Comparison of ENCODE assay signal across 1 cellular context in the genomic region with DNA sequence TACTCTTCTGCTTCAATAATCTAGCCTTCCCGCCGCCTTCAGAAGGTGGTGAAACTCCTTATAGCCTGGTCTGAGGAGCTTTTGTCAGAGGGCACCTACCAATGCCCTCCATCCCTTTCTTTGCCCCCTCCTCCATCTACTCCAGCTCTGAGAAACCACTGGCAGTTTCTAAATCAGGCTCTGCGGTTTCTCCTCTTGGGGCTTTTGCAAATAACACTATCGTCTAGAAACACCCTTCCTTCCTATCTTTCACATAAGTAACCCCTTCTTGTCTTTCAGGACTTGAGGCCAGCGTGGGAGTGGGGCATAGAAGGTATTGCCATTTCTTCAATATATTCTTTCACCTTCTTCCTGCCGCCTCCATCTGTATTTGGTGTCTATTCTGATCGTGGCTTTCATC.
TF ChIP-seq lines count a peak whose summit lies in the region.

No MANE protein-coding gene starts in this region.

TF ChIP-seq in K562, 482 proteins besides CTCF, POLR2A, EP300 and RAD21 (continued from another document and continues in another):
- TF ChIP-seq, protein P1, sequence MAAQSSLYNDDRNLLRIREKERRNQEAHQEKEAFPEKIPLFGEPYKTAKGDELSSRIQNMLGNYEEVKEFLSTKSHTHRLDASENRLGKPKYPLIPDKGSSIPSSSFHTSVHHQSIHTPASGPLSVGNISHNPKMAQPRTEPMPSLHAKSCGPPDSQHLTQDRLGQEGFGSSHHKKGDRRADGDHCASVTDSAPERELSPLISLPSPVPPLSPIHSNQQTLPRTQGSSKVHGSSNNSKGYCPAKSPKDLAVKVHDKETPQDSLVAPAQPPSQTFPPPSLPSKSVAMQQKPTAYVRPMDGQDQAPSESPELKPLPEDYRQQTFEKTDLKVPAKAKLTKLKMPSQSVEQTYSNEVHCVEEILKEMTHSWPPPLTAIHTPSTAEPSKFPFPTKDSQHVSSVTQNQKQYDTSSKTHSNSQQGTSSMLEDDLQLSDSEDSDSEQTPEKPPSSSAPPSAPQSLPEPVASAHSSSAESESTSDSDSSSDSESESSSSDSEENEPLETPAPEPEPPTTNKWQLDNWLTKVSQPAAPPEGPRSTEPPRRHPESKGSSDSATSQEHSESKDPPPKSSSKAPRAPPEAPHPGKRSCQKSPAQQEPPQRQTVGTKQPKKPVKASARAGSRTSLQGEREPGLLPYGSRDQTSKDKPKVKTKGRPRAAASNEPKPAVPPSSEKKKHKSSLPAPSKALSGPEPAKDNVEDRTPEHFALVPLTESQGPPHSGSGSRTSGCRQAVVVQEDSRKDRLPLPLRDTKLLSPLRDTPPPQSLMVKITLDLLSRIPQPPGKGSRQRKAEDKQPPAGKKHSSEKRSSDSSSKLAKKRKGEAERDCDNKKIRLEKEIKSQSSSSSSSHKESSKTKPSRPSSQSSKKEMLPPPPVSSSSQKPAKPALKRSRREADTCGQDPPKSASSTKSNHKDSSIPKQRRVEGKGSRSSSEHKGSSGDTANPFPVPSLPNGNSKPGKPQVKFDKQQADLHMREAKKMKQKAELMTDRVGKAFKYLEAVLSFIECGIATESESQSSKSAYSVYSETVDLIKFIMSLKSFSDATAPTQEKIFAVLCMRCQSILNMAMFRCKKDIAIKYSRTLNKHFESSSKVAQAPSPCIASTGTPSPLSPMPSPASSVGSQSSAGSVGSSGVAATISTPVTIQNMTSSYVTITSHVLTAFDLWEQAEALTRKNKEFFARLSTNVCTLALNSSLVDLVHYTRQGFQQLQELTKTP (IDR thresholded peaks at IDR 0.05; ENCODE audit: low read depth in 1 of 2, partially characterized antibody in 2 of 2), result no peak
- TF ChIP-seq KLF16 (IDR thresholded peaks at IDR 0.05), result peak; percentile 78
- no peak for TF ChIP-seq MEIS2 (IDR thresholded peaks at IDR 0.05; ENCODE audit: partially characterized antibody)
- no peak for TF ChIP-seq CC2D1A (IDR thresholded peaks at IDR 0.05)
- TF ChIP-seq SOX6 (IDR thresholded peaks at IDR 0.05), result peak; percentile 32; the same call in 1 of the 2 replicates
- no peak for TF ChIP-seq NR2C2 (CRISPR knock-in tag; IDR thresholded peaks at IDR 0.05)
- TF ChIP-seq NR2C2 (tag; IDR thresholded peaks at IDR 0.05), result no peak
- no peak for TF ChIP-seq MTA3 (IDR thresholded peaks at IDR 0.05; ENCODE audit: borderline replicate concordance)
- no peak for TF ChIP-seq POLR3G (IDR thresholded peaks at IDR 0.05; ENCODE audit: extremely low read depth, insufficient read length, insufficient replicate concordance)
- no peak for TF ChIP-seq KLF10 (CRISPR knock-in tag; IDR thresholded peaks at IDR 0.05)
- no peak for TF ChIP-seq SAFB2 (IDR thresholded peaks at IDR 0.05; ENCODE audit: borderline replicate concordance, low read depth, low read length, severe bottlenecking)
- TF ChIP-seq FOXJ3 (CRISPR knock-in tag; IDR thresholded peaks at IDR 0.05), result no peak
- TF ChIP-seq TAF15 (IDR thresholded peaks at IDR 0.05; ENCODE audit: low read depth, low read length), result no peak
- TF ChIP-seq, protein P2, sequence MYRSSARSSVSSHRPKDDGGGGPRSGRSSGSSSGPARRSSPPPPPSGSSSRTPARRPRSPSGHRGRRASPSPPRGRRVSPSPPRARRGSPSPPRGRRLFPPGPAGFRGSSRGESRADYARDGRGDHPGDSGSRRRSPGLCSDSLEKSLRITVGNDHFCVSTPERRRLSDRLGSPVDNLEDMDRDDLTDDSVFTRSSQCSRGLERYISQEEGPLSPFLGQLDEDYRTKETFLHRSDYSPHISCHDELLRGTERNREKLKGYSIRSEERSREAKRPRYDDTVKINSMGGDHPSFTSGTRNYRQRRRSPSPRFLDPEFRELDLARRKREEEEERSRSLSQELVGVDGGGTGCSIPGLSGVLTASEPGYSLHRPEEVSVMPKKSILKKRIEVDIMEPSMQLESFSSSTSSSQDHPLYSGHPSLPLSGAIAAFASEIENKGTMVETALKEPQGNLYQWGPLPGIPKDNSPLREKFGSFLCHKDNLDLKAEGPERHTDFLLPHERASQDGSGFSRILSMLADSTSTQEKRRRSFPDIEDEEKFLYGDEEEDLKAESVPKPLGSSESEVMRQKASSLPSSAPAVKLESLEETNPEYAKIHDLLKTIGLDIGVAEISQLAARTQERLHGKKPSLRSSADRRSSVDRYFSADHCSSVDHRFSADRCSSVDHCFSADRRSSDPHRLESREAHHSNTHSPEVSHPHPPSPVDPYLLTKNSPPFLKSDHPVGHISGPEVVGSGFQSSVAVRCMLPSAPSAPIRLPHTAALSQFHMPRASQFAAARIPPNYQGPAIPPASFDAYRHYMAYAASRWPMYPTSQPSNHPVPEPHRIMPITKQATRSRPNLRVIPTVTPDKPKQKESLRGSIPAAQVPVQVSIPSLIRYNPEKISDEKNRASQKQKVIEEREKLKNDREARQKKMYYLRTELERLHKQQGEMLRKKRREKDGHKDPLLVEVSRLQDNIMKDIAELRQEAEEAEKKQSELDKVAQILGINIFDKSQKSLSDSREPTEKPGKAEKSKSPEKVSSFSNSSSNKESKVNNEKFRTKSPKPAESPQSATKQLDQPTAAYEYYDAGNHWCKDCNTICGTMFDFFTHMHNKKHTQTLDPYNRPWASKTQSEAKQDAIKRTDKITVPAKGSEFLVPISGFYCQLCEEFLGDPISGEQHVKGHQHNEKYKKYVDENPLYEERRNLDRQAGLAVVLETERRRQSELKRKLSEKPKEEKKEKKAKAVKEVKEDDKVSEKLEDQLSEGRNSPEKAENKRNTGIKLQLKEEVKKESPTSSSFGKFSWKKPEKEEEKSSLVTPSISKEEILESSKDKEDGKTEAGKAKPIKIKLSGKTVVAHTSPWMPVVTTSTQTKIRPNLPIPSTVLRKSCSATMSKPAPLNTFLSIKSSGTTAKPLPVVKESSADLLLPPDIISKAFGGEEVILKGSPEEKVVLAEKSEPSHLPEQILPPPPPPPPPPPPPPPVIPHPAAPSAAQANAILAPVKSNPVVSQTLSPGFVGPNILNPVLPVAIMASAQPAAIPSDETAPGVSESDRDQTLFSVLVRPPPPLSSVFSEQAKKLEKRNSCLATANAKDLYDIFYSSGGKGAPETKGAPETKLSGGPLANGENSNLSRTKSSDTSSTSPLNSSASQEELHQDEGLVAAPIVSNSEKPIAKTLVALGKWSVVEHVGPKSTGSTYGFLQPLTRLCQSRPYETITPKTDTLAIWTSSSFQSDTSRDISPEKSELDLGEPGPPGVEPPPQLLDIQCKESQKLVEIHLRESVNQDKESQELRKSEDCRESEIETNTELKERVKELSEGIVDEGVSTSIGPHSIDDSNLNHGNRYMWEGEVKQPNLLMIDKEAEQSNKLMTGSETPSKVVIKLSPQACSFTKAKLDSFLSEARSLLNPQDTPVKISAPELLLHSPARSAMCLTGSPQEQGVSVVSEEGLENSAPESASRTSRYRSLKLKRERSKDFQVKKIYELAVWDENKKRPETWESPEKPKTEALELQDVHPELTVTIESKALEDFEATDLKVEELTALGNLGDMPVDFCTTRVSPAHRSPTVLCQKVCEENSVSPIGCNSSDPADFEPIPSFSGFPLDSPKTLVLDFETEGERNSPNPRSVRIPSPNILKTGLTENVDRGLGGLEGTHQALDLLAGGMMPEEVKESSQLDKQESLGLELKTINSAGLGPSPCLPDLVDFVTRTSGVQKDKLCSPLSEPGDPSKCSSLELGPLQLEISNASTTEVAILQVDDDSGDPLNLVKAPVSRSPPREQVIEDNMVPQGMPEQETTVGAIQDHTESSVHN (IDR thresholded peaks at IDR 0.05; ENCODE audit: borderline replicate concordance in 1 of 2, low read depth in 1 of 2), result no peak
- no peak for TF ChIP-seq MAZ (CRISPR knock-in tag; conservative IDR thresholded peaks at IDR 0.05 in 1 of 2, IDR thresholded peaks at IDR 0.05 in 1 of 2)
- TF ChIP-seq ETV5 (CRISPR knock-in tag; IDR thresholded peaks at IDR 0.05; ENCODE audit: low read depth), result no peak
- no peak for TF ChIP-seq ZC3H4 (CRISPR knock-in tag; IDR thresholded peaks at IDR 0.05; ENCODE audit: borderline replicate concordance)
- TF ChIP-seq, protein P3, sequence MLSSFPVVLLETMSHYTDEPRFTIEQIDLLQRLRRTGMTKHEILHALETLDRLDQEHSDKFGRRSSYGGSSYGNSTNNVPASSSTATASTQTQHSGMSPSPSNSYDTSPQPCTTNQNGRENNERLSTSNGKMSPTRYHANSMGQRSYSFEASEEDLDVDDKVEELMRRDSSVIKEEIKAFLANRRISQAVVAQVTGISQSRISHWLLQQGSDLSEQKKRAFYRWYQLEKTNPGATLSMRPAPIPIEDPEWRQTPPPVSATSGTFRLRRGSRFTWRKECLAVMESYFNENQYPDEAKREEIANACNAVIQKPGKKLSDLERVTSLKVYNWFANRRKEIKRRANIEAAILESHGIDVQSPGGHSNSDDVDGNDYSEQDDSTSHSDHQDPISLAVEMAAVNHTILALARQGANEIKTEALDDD (IDR thresholded peaks at IDR 0.05), result no peak
- no peak for TF ChIP-seq JUN (IDR thresholded peaks at IDR 0.05; ENCODE audit: borderline replicate concordance, low read depth, low read length)
- TF ChIP-seq JUN (CRISPR knock-in tag; IDR thresholded peaks at IDR 0.05; ENCODE audit: borderline replicate concordance), result no peak
- no peak for TF ChIP-seq ZNF184 (CRISPR knock-in tag; IDR thresholded peaks at IDR 0.05)
- TF ChIP-seq CBFA2T2 (conservative IDR thresholded peaks at IDR 0.05), result peak; percentile 70
- peak; percentile 25 to 90; a peak in 2 of 4 replicates for TF ChIP-seq RCOR1 (IDR thresholded peaks at IDR 0.05; ENCODE audit: borderline replicate concordance in 1 of 2, low read depth in 2 of 2, low read length in 2 of 2)
- TF ChIP-seq ZNF324 (CRISPR knock-in tag; IDR thresholded peaks at IDR 0.05), result no peak
- no peak for TF ChIP-seq HEY1 (CRISPR knock-in tag; IDR thresholded peaks at IDR 0.05; ENCODE audit: borderline replicate concordance)
- no peak for TF ChIP-seq DACH1 (IDR thresholded peaks at IDR 0.05; ENCODE audit: partially characterized antibody)
- no peak for TF ChIP-seq MTA1 (IDR thresholded peaks at IDR 0.05; ENCODE audit: borderline replicate concordance)
- no peak for TF ChIP-seq CAMTA2 (CRISPR knock-in tag; conservative IDR thresholded peaks at IDR 0.05)
- peak; percentile 82 for TF ChIP-seq TEAD4 (IDR thresholded peaks at IDR 0.05; ENCODE audit: low read length)
- no peak for TF ChIP-seq TEAD4 (CRISPR knock-in tag; IDR thresholded peaks at IDR 0.05; ENCODE audit: borderline replicate concordance)
- no peak for TF ChIP-seq ZFX (CRISPR knock-in tag; IDR thresholded peaks at IDR 0.05)
- peak; percentile 81 to 88; a peak in 3 of 4 replicates for TF ChIP-seq KDM1A (IDR thresholded peaks at IDR 0.05)
- no peak for TF ChIP-seq SAP30 (IDR thresholded peaks at IDR 0.05; ENCODE audit: borderline replicate concordance, insufficient read depth, low read depth, low read length, poor library complexity, severe bottlenecking)
- no peak for TF ChIP-seq ELF2 (CRISPR knock-in tag; IDR thresholded peaks at IDR 0.05)
- peak; percentile 85 for TF ChIP-seq MEF2D (tag; conservative IDR thresholded peaks at IDR 0.05; ENCODE audit: low read depth)
- TF ChIP-seq POLR2AphosphoS2 (IDR thresholded peaks at IDR 0.05; ENCODE audit: low read length), result no peak
- no peak for TF ChIP-seq ZFP36 (IDR thresholded peaks at IDR 0.05; ENCODE audit: low read depth, low read length, partially characterized antibody)
- no peak for TF ChIP-seq ZNF41 (CRISPR knock-in tag; conservative IDR thresholded peaks at IDR 0.05)
- TF ChIP-seq, protein P4, sequence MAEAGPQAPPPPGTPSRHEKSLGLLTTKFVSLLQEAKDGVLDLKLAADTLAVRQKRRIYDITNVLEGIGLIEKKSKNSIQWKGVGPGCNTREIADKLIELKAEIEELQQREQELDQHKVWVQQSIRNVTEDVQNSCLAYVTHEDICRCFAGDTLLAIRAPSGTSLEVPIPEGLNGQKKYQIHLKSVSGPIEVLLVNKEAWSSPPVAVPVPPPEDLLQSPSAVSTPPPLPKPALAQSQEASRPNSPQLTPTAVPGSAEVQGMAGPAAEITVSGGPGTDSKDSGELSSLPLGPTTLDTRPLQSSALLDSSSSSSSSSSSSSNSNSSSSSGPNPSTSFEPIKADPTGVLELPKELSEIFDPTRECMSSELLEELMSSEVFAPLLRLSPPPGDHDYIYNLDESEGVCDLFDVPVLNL (CRISPR knock-in tag; IDR thresholded peaks at IDR 0.05; ENCODE audit: low read depth), result no peak
- TF ChIP-seq, protein P5, sequence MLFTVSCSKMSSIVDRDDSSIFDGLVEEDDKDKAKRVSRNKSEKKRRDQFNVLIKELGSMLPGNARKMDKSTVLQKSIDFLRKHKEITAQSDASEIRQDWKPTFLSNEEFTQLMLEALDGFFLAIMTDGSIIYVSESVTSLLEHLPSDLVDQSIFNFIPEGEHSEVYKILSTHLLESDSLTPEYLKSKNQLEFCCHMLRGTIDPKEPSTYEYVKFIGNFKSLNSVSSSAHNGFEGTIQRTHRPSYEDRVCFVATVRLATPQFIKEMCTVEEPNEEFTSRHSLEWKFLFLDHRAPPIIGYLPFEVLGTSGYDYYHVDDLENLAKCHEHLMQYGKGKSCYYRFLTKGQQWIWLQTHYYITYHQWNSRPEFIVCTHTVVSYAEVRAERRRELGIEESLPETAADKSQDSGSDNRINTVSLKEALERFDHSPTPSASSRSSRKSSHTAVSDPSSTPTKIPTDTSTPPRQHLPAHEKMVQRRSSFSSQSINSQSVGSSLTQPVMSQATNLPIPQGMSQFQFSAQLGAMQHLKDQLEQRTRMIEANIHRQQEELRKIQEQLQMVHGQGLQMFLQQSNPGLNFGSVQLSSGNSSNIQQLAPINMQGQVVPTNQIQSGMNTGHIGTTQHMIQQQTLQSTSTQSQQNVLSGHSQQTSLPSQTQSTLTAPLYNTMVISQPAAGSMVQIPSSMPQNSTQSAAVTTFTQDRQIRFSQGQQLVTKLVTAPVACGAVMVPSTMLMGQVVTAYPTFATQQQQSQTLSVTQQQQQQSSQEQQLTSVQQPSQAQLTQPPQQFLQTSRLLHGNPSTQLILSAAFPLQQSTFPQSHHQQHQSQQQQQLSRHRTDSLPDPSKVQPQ (CRISPR knock-in tag; IDR thresholded peaks at IDR 0.05; ENCODE audit: borderline replicate concordance), result no peak
- TF ChIP-seq ZNF695 (CRISPR knock-in tag; IDR thresholded peaks at IDR 0.05), result no peak
- no peak for TF ChIP-seq TCF7L2 (IDR thresholded peaks at IDR 0.05; ENCODE audit: low read depth, low read length)
- peak; percentile 81 for TF ChIP-seq ARID1B (IDR thresholded peaks at IDR 0.05)
- TF ChIP-seq SNRNP70 (optimal IDR thresholded peaks at IDR 0.05; ENCODE audit: low read depth, low read length), result no peak
- TF ChIP-seq RBM39 (optimal IDR thresholded peaks at IDR 0.05; ENCODE audit: low read depth, low read length), result no peak
- no peak for TF ChIP-seq IRF2 (CRISPR knock-in tag; IDR thresholded peaks at IDR 0.05)
- no peak for TF ChIP-seq STAG1 (CRISPR knock-in tag; IDR thresholded peaks at IDR 0.05; ENCODE audit: borderline replicate concordance)
- no peak for TF ChIP-seq RBFOX2 (IDR thresholded peaks at IDR 0.05; ENCODE audit: low read depth, low read length)
- peak; percentile 51 for TF ChIP-seq EGR1 (conservative IDR thresholded peaks at IDR 0.05)
- TF ChIP-seq SMARCA4 (IDR thresholded peaks at IDR 0.05), result peak; percentile 61; the same call in 1 of the 2 replicates
- TF ChIP-seq, protein P6, sequence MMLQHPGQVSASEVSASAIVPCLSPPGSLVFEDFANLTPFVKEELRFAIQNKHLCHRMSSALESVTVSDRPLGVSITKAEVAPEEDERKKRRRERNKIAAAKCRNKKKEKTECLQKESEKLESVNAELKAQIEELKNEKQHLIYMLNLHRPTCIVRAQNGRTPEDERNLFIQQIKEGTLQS (IDR thresholded peaks at IDR 0.05), result no peak
- TF ChIP-seq, protein P6 (CRISPR knock-in tag; conservative IDR thresholded peaks at IDR 0.05), result no peak
- TF ChIP-seq, protein P7, sequence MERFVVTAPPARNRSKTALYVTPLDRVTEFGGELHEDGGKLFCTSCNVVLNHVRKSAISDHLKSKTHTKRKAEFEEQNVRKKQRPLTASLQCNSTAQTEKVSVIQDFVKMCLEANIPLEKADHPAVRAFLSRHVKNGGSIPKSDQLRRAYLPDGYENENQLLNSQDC (CRISPR knock-in tag; IDR thresholded peaks at IDR 0.05), result no peak
